In genomic region chr1:185316163-185317033, GRCh38 we compare ENCODE assay signal across 1 cellular context.
TF ChIP-seq lines count a peak whose summit lies in the region.

No MANE protein-coding gene starts in this region.

TF ChIP-seq in HepG2, 621 proteins besides CTCF, POLR2A, EP300 and RAD21 (continued from another document and continues in another):
- TF ChIP-seq MAZ (IDR thresholded peaks at IDR 0.05; ENCODE audit: borderline replicate concordance, low read depth, low read length) (peak; percentile 84; the same call in 1 of the 2 replicates), MAZ (CRISPR knock-in tag; IDR thresholded peaks at IDR 0.05; ENCODE audit: low read depth) (no peak), ZNF546 (CRISPR knock-in tag; conservative IDR thresholded peaks at IDR 0.05) (0 out of 2 replicates have a peak, but pooled peaks have one; percentile 36), MIER2 (CRISPR knock-in tag; IDR thresholded peaks at IDR 0.05) (no peak; the same call in 1 of the 2 replicates), MAFF (IDR thresholded peaks at IDR 0.05; ENCODE audit: low read depth, low read length) (no peak), NR2C2 (CRISPR knock-in tag; IDR thresholded peaks at IDR 0.05; ENCODE audit: borderline replicate concordance) (no peak), AGO2 (optimal IDR thresholded peaks at IDR 0.05; ENCODE audit: low read depth, low read length) (peak; percentile 97), KDM5B (CRISPR knock-in tag; IDR thresholded peaks at IDR 0.05; ENCODE audit: borderline replicate concordance) (no peak; the same call in none of the 2 replicates), CAMTA2 (CRISPR knock-in tag; IDR thresholded peaks at IDR 0.05; ENCODE audit: borderline replicate concordance) (no peak), ZFP1 (CRISPR knock-in tag; IDR thresholded peaks at IDR 0.05) (no peak; the same call in 1 of the 2 replicates), CREB1 (IDR thresholded peaks at IDR 0.05) (peak; percentile 73), CREB1 (CRISPR knock-in tag; IDR thresholded peaks at IDR 0.05) (peak; percentile 79), HOXA9 (CRISPR knock-in tag; IDR thresholded peaks at IDR 0.05; ENCODE audit: borderline replicate concordance) (no peak), ZSCAN29 (CRISPR knock-in tag; conservative IDR thresholded peaks at IDR 0.05) (no peak), FOXA3 (CRISPR knock-in tag; IDR thresholded peaks at IDR 0.05) (no peak), TRAFD1 (CRISPR knock-in tag; IDR thresholded peaks at IDR 0.05; ENCODE audit: borderline replicate concordance) (no peak), E2F2 (CRISPR knock-in tag; IDR thresholded peaks at IDR 0.05; ENCODE audit: borderline replicate concordance) (no peak; the same call in 1 of the 2 replicates), ZNF891 (CRISPR knock-in tag; IDR thresholded peaks at IDR 0.05) (peak; percentile 51; the same call in 1 of the 2 replicates), ZNF234 (CRISPR knock-in tag; conservative IDR thresholded peaks at IDR 0.05) (0 out of 2 replicates have a peak, but pooled peaks have one; percentile 1), ARNT (IDR thresholded peaks at IDR 0.05) (no peak), TRIM24 (CRISPR knock-in tag; IDR thresholded peaks at IDR 0.05) (no peak), ZFP37 (CRISPR knock-in tag; IDR thresholded peaks at IDR 0.05; ENCODE audit: borderline replicate concordance) (no peak), SRF (IDR thresholded peaks at IDR 0.05; ENCODE audit: low read depth, low read length) (no peak), SNAPC4 (CRISPR knock-in tag; IDR thresholded peaks at IDR 0.05) (0 out of 2 replicates have a peak, but pooled peaks have one; percentile 4), ZNF256 (CRISPR knock-in tag; conservative IDR thresholded peaks at IDR 0.05) (no peak), DNMT3B (CRISPR knock-in tag; conservative IDR thresholded peaks at IDR 0.05) (no peak), POLR2G (IDR thresholded peaks at IDR 0.05; ENCODE audit: low read depth, low read length) (0 out of 2 replicates have a peak, but pooled peaks have one; percentile 48), ZNF616 (CRISPR knock-in tag; IDR thresholded peaks at IDR 0.05; ENCODE audit: low read depth) (no peak), ZNF160 (CRISPR knock-in tag; IDR thresholded peaks at IDR 0.05) (no peak; the same call in none of the 2 replicates), ZNF883 (CRISPR knock-in tag; IDR thresholded peaks at IDR 0.05; ENCODE audit: not compliant biosample characterization) (no peak), SALL2 (CRISPR knock-in tag; IDR thresholded peaks at IDR 0.05) (peak; percentile 65; the same call in 1 of the 2 replicates), ZNF567 (CRISPR knock-in tag; IDR thresholded peaks at IDR 0.05; ENCODE audit: borderline replicate concordance) (no peak), PRDM4 (CRISPR knock-in tag; IDR thresholded peaks at IDR 0.05; ENCODE audit: borderline replicate concordance) (no peak), ESRRA (CRISPR knock-in tag; IDR thresholded peaks at IDR 0.05; ENCODE audit: low read depth) (no peak), PHF21A (CRISPR knock-in tag; IDR thresholded peaks at IDR 0.05) (no peak; the same call in 1 of the 2 replicates), TBP (CRISPR knock-in tag; IDR thresholded peaks at IDR 0.05) (no peak), RFX5 (IDR thresholded peaks at IDR 0.05; ENCODE audit: low read depth, low read length) (no peak), FOXK1 (CRISPR knock-in tag; IDR thresholded peaks at IDR 0.05; ENCODE audit: borderline replicate concordance, low read depth) (no peak), ZBTB44 (CRISPR knock-in tag; IDR thresholded peaks at IDR 0.05) (no peak), ZNF576 (CRISPR knock-in tag; IDR thresholded peaks at IDR 0.05) (no peak), KDM1A (CRISPR knock-in tag; IDR thresholded peaks at IDR 0.05) (no peak), ERF (CRISPR knock-in tag; IDR thresholded peaks at IDR 0.05) (0 out of 2 replicates have a peak, but pooled peaks have one; percentile 25), CHCHD3 (CRISPR knock-in tag; IDR thresholded peaks at IDR 0.05) (no peak), ELF1 (CRISPR knock-in tag; IDR thresholded peaks at IDR 0.05) (0 out of 2 replicates have a peak, but pooled peaks have one; percentile 19)
- TF ChIP-seq, protein P1, sequence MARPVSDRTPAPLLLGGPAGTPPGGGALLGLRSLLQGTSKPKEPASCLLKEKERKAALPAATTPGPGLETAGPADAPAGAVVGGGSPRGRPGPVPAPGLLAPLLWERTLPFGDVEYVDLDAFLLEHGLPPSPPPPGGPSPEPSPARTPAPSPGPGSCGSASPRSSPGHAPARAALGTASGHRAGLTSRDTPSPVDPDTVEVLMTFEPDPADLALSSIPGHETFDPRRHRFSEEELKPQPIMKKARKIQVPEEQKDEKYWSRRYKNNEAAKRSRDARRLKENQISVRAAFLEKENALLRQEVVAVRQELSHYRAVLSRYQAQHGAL (CRISPR knock-in tag; IDR thresholded peaks at IDR 0.05; ENCODE audit: not compliant biosample characterization): no peak
- TF ChIP-seq, protein P2, sequence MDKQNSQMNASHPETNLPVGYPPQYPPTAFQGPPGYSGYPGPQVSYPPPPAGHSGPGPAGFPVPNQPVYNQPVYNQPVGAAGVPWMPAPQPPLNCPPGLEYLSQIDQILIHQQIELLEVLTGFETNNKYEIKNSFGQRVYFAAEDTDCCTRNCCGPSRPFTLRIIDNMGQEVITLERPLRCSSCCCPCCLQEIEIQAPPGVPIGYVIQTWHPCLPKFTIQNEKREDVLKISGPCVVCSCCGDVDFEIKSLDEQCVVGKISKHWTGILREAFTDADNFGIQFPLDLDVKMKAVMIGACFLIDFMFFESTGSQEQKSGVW (CRISPR knock-in tag; IDR thresholded peaks at IDR 0.05; ENCODE audit: borderline replicate concordance): 0 out of 2 replicates have a peak, but pooled peaks have one; percentile 3
- TF ChIP-seq, protein P3, sequence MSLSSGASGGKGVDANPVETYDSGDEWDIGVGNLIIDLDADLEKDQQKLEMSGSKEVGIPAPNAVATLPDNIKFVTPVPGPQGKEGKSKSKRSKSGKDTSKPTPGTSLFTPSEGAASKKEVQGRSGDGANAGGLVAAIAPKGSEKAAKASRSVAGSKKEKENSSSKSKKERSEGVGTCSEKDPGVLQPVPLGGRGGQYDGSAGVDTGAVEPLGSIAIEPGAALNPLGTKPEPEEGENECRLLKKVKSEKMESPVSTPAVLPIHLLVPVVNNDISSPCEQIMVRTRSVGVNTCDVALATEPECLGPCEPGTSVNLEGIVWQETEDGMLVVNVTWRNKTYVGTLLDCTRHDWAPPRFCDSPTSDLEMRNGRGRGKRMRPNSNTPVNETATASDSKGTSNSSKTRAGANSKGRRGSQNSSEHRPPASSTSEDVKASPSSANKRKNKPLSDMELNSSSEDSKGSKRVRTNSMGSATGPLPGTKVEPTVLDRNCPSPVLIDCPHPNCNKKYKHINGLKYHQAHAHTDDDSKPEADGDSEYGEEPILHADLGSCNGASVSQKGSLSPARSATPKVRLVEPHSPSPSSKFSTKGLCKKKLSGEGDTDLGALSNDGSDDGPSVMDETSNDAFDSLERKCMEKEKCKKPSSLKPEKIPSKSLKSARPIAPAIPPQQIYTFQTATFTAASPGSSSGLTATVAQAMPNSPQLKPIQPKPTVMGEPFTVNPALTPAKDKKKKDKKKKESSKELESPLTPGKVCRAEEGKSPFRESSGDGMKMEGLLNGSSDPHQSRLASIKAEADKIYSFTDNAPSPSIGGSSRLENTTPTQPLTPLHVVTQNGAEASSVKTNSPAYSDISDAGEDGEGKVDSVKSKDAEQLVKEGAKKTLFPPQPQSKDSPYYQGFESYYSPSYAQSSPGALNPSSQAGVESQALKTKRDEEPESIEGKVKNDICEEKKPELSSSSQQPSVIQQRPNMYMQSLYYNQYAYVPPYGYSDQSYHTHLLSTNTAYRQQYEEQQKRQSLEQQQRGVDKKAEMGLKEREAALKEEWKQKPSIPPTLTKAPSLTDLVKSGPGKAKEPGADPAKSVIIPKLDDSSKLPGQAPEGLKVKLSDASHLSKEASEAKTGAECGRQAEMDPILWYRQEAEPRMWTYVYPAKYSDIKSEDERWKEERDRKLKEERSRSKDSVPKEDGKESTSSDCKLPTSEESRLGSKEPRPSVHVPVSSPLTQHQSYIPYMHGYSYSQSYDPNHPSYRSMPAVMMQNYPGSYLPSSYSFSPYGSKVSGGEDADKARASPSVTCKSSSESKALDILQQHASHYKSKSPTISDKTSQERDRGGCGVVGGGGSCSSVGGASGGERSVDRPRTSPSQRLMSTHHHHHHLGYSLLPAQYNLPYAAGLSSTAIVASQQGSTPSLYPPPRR (CRISPR knock-in tag; IDR thresholded peaks at IDR 0.05; ENCODE audit: borderline replicate concordance): peak; percentile 48; the same call in 1 of the 2 replicates
